ENCODE assay signal across 8 cellular contexts in the genomic region with DNA sequence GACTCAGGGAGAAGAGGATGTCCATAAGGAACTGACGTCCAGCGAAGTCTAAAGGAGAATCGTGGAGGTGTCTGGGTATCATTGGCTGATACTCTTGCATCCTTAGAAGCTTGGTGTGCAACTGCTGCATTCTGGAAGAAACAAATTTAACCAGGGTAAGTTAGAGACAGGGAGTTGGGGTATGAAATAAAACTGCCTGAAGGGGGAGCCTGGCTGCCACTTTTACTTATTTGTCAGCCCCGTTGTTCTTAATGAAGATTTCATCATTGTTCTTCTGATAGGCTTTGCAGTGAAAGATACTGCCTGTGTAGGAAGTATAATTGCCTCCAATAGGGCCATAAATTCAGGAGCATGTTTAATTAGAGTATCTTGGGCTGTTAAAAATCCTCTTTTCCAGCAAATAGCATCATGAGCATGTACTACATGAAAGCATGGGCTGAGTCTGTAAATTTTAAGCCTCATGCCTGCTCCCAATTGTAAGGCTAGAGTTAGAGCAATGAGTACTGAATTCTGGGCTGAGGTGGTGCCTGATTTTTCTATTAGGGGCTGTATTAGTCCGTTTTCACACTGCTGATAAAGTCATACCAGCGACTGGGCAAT.
DNase-seq lines count a peak whose midpoint lies in the region; ATAC-seq and TF ChIP-seq lines count a peak whose summit lies in the region.

No MANE protein-coding gene starts in this region.

- H3K27me3 Mint-ChIP-seq in type B pancreatic cell, result no peaks in the 10 kb centered on the region

- no peaks in the 10 kb centered on the region for H3K36me3 ChIP-seq in kidney epithelial cell (ENCODE audit: control insufficient read depth, insufficient read depth, low read length)

- H3K9me3 Mint-ChIP-seq in type B pancreatic cell, result peaks cover 5% of the 10 kb centered on the region

- H3K4me3 ChIP-seq in kidney epithelial cell (ENCODE audit: low read depth, low read length), result no peak overlapping the region

- H3K4me1 Mint-ChIP-seq in type B pancreatic cell (ENCODE audit: unreplicated experiment), result no peaks in the 10 kb centered on the region

- no peaks in the 10 kb centered on the region for H3K36me3 Mint-ChIP-seq in type B pancreatic cell

- DNase-seq in GM13977 (ENCODE audit: low spot score) (peak; percentile 15), NCI-H446 treated with DMSO at 0.1 percent for 48 hours (lab: John Stamatoyannopoulos, UW) (peak; percentile 33), kidney epithelial cell (ENCODE audit: low read depth) (no peak), type B pancreatic cell (ENCODE audit: extremely low spot score, unreplicated experiment) (no peak), UCSD-AML1 (lab: John Stamatoyannopoulos, UW; ENCODE audit: unreplicated experiment) (no peak)
- DNase-seq in activated naive CD4-positive, alpha-beta T cell treated with anti-CD3 and anti-CD28 coated beads, Interleukin-2, amount 50 U/mL, for 16 hours, result peak; percentile 30

- TF ChIP-seq CTCF in 22Rv1 (IDR thresholded peaks at IDR 0.05) (peak; percentile 78), GM13977 (IDR thresholded peaks at IDR 0.05; ENCODE audit: extremely low read depth, insufficient read depth, missing control alignments) (peak; percentile 65), kidney epithelial cell (IDR thresholded peaks at IDR 0.05; ENCODE audit: insufficient read depth, low read length, poor library complexity, severe bottlenecking) (peak; percentile 58), type B pancreatic cell (conservative IDR thresholded peaks at IDR 0.05) (peak; percentile 62)

- no peaks in the 10 kb centered on the region for H3K27me3 ChIP-seq in kidney epithelial cell (ENCODE audit: control insufficient read depth, insufficient read depth, low read length)

- peak; percentile 56 for ATAC-seq in HG02981 (IDR thresholded peaks at IDR 0.05; ENCODE audit: unreplicated experiment)

- no peak overlapping the region for H3K27ac ChIP-seq in 22Rv1

- in situ Hi-C loops in GM13977 (cut with MboI; ENCODE audit: low pct_unique_long_range_greater_than_20kb, low sequenced_read_pairs, unreplicated experiment), result no loop called here

- H3K4me3 Mint-ChIP-seq in type B pancreatic cell, result no peak overlapping the region

- H3K27ac Mint-ChIP-seq in type B pancreatic cell, result no peak overlapping the region

Comparison
In these comparisons a context has a peak if more than half of its experiments do, and no peak if none do; other contexts are left out.
1. DNase-seq: peak in GM13977 (single experiment), NCI-H446 treated with DMSO at 0.1 percent for 48 hours (single experiment) and activated naive CD4-positive, alpha-beta T cell treated with anti-CD3 and anti-CD28 coated beads, Interleukin-2, amount 50 U/mL, for 16 hours (single experiment); none in kidney epithelial cell (single experiment), type B pancreatic cell (single experiment) and UCSD-AML1 (single experiment).
2. Peak in every context shown above with its lines, with median percentiles within 50 percentile points of each other: CTCF ChIP-seq.